29 cellular contexts compared by ENCODE assay signal in genomic region chr11:37710031-37710430, GRCh38.
DNase-seq lines count a peak whose midpoint lies in the region; FAIRE-seq and TF ChIP-seq lines count a peak whose summit lies in the region.
"Had no signal": no experiment of that assay in that cellular context is flagged by ENCODE, and none has a peak within 500 bp of the region (broad histone marks: within the 10 kb centered on the region; RNA-seq: fewer than 3 reads in every experiment).

No MANE protein-coding gene starts in this region.

- H3K9ac ChIP-seq in adipocyte (ENCODE audit: low read length) (no peak overlapping the region), smooth muscle cell (ENCODE audit: low read depth) (no peak overlapping the region)

- peak overlapping the region; percentile 29 for H3K27ac ChIP-seq in smooth muscle cell (ENCODE audit: low read depth)
- H3K27ac ChIP-seq: coronary artery, esophagus squamous epithelium, left lung, Peyer's patch, SJSA1, thoracic aorta, uterus had no signal

- H3K4me3 ChIP-seq in adipocyte (ENCODE audit: low read length) = no peak overlapping the region
- no peak overlapping the region for H3K4me3 ChIP-seq in foreskin fibroblast (ENCODE audit: low read depth in 1 of 2, low read length in 2 of 2)
- H3K4me3 ChIP-seq in smooth muscle cell = no peak overlapping the region
- H3K4me3 ChIP-seq: coronary artery, esophagus squamous epithelium, left lung, Peyer's patch, SJSA1, thoracic aorta, uterus had no signal

- WGBS in smooth muscle cell (ENCODE audit: low lambda C conversion rate) = 39% methylated on average over 1 of the region's 1 CpG

- no peak overlapping the region for H3K27ac Mint-ChIP-seq in immature natural killer cell
- no peak overlapping the region for H3K27ac Mint-ChIP-seq in CD14-positive monocyte
- H3K27ac Mint-ChIP-seq: activated T-cell treated with anti-CD3 and anti-CD28 coated beads, Interleukin-2, amount 50 U/mL, for 24 hours; CD4-positive, alpha-beta memory T cell; endodermal cell; naive thymus-derived CD8-positive, alpha-beta T cell; T-helper 1 cell treated with Interleukin-12 subunit alpha and Interleukin-12 subunit beta and Interleukin-4 antibody, amounts not matched to agents 30 μg/mL and 1 μg/mL, for 36 hours had no signal

- TF ChIP-seq POLR2A in GM12891 (IDR thresholded peaks at IDR 0.05; ENCODE audit: low read depth, low read length) = no peak

- peaks cover 0 to 9% of the 10 kb centered on the region in 2 donors for H3K4me1 Mint-ChIP-seq in immature natural killer cell
- no peaks in the 10 kb centered on the region for H3K4me1 Mint-ChIP-seq in CD14-positive monocyte
- H3K4me1 Mint-ChIP-seq: CD4-positive, alpha-beta memory T cell; endodermal cell; naive thymus-derived CD8-positive, alpha-beta T cell had no signal

- no peaks in the 10 kb centered on the region for H4K20me1 ChIP-seq in smooth muscle cell (ENCODE audit: low read depth)

- peaks cover 0 to 2% (median 0%) of the 10 kb centered on the region in 3 donors for H3K27me3 Mint-ChIP-seq in immature natural killer cell (ENCODE audit: low read depth in 3 of 3)
- no peaks in the 10 kb centered on the region for H3K27me3 Mint-ChIP-seq in CD14-positive monocyte (ENCODE audit: low read depth in 3 of 3)
- H3K27me3 Mint-ChIP-seq: activated T-cell treated with anti-CD3 and anti-CD28 coated beads, Interleukin-2, amount 50 U/mL, for 24 hours; CD4-positive, alpha-beta memory T cell; naive thymus-derived CD8-positive, alpha-beta T cell had no signal

- H3K27me3 ChIP-seq in adipocyte (replicated peaks; ENCODE audit: control insufficient read depth, insufficient read depth, low read length) (no peaks in the 10 kb centered on the region), smooth muscle cell (ENCODE audit: low read depth) (no peaks in the 10 kb centered on the region)
- H3K27me3 ChIP-seq: esophagus squamous epithelium, left lung, Peyer's patch, SJSA1, uterus had no signal

- H3K36me3 ChIP-seq in adipocyte (ENCODE audit: control insufficient read depth, insufficient read depth, low read length, severe bottlenecking) = no peaks in the 10 kb centered on the region
- H3K36me3 ChIP-seq in smooth muscle cell (ENCODE audit: low read depth) = no peaks in the 10 kb centered on the region
- H3K36me3 ChIP-seq: esophagus squamous epithelium, left lung, Peyer's patch, SJSA1, thoracic aorta, uterus had no signal

- no peak for TF ChIP-seq CTCF in foreskin fibroblast (IDR thresholded peaks at IDR 0.05; ENCODE audit: low read depth, low read length)
- no peak for TF ChIP-seq CTCF in smooth muscle cell (IDR thresholded peaks at IDR 0.05; ENCODE audit: borderline replicate concordance, insufficient read depth, poor library complexity, severe bottlenecking)
- TF ChIP-seq CTCF in CD14-positive monocyte (IDR thresholded peaks at IDR 0.05) = no peak

- H3K79me2 ChIP-seq in smooth muscle cell (ENCODE audit: low read depth) = no peaks in the 10 kb centered on the region

- H3F3A ChIP-seq in smooth muscle cell (ENCODE audit: low read depth) = no peaks in the 10 kb centered on the region

- H3K4me3 Mint-ChIP-seq in immature natural killer cell = no peak overlapping the region
- H3K4me3 Mint-ChIP-seq in CD14-positive monocyte = no peak overlapping the region
- H3K4me3 Mint-ChIP-seq: activated T-cell treated with anti-CD3 and anti-CD28 coated beads, Interleukin-2, amount 50 U/mL, for 24 hours; CD4-positive, alpha-beta memory T cell; endodermal cell; naive thymus-derived CD8-positive, alpha-beta T cell; T-helper 1 cell treated with Interleukin-12 subunit alpha and Interleukin-12 subunit beta and Interleukin-4 antibody, amounts not matched to agents 30 μg/mL and 1 μg/mL, for 36 hours had no signal

- H3K4me1 ChIP-seq in adipocyte (ENCODE audit: control insufficient read depth, insufficient read depth, low read length) = no peaks in the 10 kb centered on the region
- H3K4me1 ChIP-seq in smooth muscle cell (ENCODE audit: low read depth) = no peaks in the 10 kb centered on the region
- H3K4me1 ChIP-seq: esophagus squamous epithelium, left lung, Peyer's patch, SJSA1, uterus had no signal

- intact Hi-C loops in CD14-positive monocyte (cut with micrococcal nuclease) = no loop called here

- H3K9me3 Mint-ChIP-seq in immature natural killer cell (peaks cover 0 to 5% (median 0%) of the 10 kb centered on the region in 6 donors), CD14-positive monocyte (no peaks in the 10 kb centered on the region)
- H3K9me3 Mint-ChIP-seq: endodermal cell had no signal

- peak; percentile 1 for DNase-seq in GOT3 (lab: John Stamatoyannopoulos, UW)
- peak; percentile 63 for DNase-seq in adipocyte (ENCODE audit: low read depth)
- DNase-seq in foreskin fibroblast = peak; percentile 6 to 15
- DNase-seq in smooth muscle cell (lab: John Stamatoyannopoulos, UW; ENCODE audit: unreplicated experiment) = no peak
- DNase-seq in immature natural killer cell = no peak
- DNase-seq in CD14-positive monocyte (ENCODE audit: low spot score) = no peak
- DNase-seq in GM12891 (ENCODE audit: insufficient read length, low spot score) = no peak
- DNase-seq: activated CD4-positive, CD25-positive, alpha-beta regulatory T cell treated with anti-CD3 and anti-CD28 coated beads, Interleukin-2, amount 50 U/mL, for 72 hours; activated T-cell treated with anti-CD3 and anti-CD28 coated beads, Interleukin-2, amount 50 U/mL, for 24 hours; CD4-positive, alpha-beta memory T cell; DMS153; endodermal cell; esophagus squamous epithelium; KG1; left lung; naive thymus-derived CD8-positive, alpha-beta T cell; NCI-H1436; NCI-H2107; NCI-H524; Peyer's patch; stimulated activated CD4-positive, alpha-beta T cell treated with anti-CD3 and anti-CD28 coated beads, Interleukin-4, amount 100 ng/mL, for 24 hours; stimulated activated naive CD4-positive, alpha-beta T cell; uterus had no signal

- H3K9me3 ChIP-seq in adipocyte (ENCODE audit: control insufficient read depth, low read length) (no peaks in the 10 kb centered on the region), smooth muscle cell (replicated peaks; ENCODE audit: low read depth) (no peaks in the 10 kb centered on the region)
- H3K9me3 ChIP-seq: esophagus squamous epithelium, left lung, Peyer's patch, SJSA1, thoracic aorta, uterus had no signal

- peak overlapping the region; percentile 1 for H3K4me2 ChIP-seq in smooth muscle cell

- H3K36me3 Mint-ChIP-seq in immature natural killer cell (peaks cover 3 to 6% (median 4%) of the 10 kb centered on the region in 3 donors), CD14-positive monocyte (no peaks in the 10 kb centered on the region)
- H3K36me3 Mint-ChIP-seq: CD4-positive, alpha-beta memory T cell; naive thymus-derived CD8-positive, alpha-beta T cell had no signal

- no peak for FAIRE-seq in GM12891 (lab: Jason Lieb, UNC)
- FAIRE-seq: G401.6, H54 had no signal

- H2AFZ ChIP-seq in smooth muscle cell (ENCODE audit: low read depth) = peak overlapping the region; percentile 48

TF ChIP-seq in GM12891, 5 proteins besides CTCF, POLR2A, EP300 and RAD21:
- TF ChIP-seq TAF1 (IDR thresholded peaks at IDR 0.05; ENCODE audit: low read depth, low read length) (no peak), POU2F2 (IDR thresholded peaks at IDR 0.05; ENCODE audit: low read depth, low read length) (no peak), PAX5 (IDR thresholded peaks at IDR 0.05; ENCODE audit: insufficient read depth, low read length, severe bottlenecking) (no peak), SPI1 (IDR thresholded peaks at IDR 0.05; ENCODE audit: low read depth, low read length) (no peak), POLR2AphosphoS5 (IDR thresholded peaks at IDR 0.05; ENCODE audit: low read depth, low read length) (no peak)
TF ChIP-seq in GM12891: peak in this region for 0.

Comparison
In these comparisons a context has a peak if more than half of its experiments do, and no peak if none do; other contexts are left out.
1. DNase-seq: peak in GOT3 (single experiment), adipocyte (single experiment) and foreskin fibroblast (2 of 2); none in smooth muscle cell (single experiment), immature natural killer cell (0 of 3), CD14-positive monocyte (single experiment) and GM12891 (single experiment).